In genomic region chr11:61357233-61357893, GRCh38 we compare ENCODE assay signal across 11 cellular contexts. TPM values are rescaled to one million over a fixed set of nuclear protein-coding genes. Genes with fewer than 3 reads are reported as not detected.
DNase-seq lines count a peak whose midpoint lies in the region; ATAC-seq, FAIRE-seq and TF ChIP-seq lines count a peak whose summit lies in the region.
"Had no signal": no experiment of that assay in that cellular context is flagged by ENCODE, and none has a peak within 500 bp of the region (broad histone marks: within the 10 kb centered on the region; RNA-seq: fewer than 3 reads in every experiment).

No MANE protein-coding gene starts in this region.

- H3K27me3 Mint-ChIP-seq in endodermal cell (ENCODE audit: insufficient read depth) = no peaks in the 10 kb centered on the region

- H3K9me3 ChIP-seq in endodermal cell (ENCODE audit: control insufficient read depth, low read length) = no peaks in the 10 kb centered on the region
- H3K9me3 ChIP-seq in gastrocnemius medialis = no peaks in the 10 kb centered on the region
- H3K9me3 ChIP-seq in A673 (ENCODE audit: low read depth, low read length, poor library complexity, severe bottlenecking) = no peaks in the 10 kb centered on the region

- CTCF ChIA-PET in A673 (lab: Charles Lee) = interaction anchor here (0.5 kb wide), 1 partner anchor 745 kb away, joined by 3 read pairs; no protein-coding TSS in a partner anchor

- H3K27me3 ChIP-seq in endodermal cell (ENCODE audit: control insufficient read depth, insufficient read depth, low read length, poor library complexity, severe bottlenecking) (no peaks in the 10 kb centered on the region), gastrocnemius medialis (no peaks in the 10 kb centered on the region), A673 (replicated peaks; ENCODE audit: insufficient read depth, low read depth, low read length, poor library complexity) (no peaks in the 10 kb centered on the region)

- H3K4me1 Mint-ChIP-seq in endodermal cell = peaks cover 3% of the 10 kb centered on the region

- no peak overlapping the region for H3K27ac ChIP-seq in endodermal cell (ENCODE audit: low read depth, low read length)
- H3K27ac ChIP-seq in gastrocnemius medialis = no peak overlapping the region
- no peak overlapping the region for H3K27ac ChIP-seq in A673 (ENCODE audit: low read depth, low read length, poor library complexity, severe bottlenecking)

- in situ Hi-C loops in gastrocnemius medialis (cut with MboI; ENCODE audit: low sequenced_read_pairs in 4 of 4) = no loop called here

- no peak overlapping the region for H3K4me3 ChIP-seq in endodermal cell (ENCODE audit: low read length)
- no peak overlapping the region for H3K4me3 ChIP-seq in gastrocnemius medialis
- no peak overlapping the region for H3K4me3 ChIP-seq in A673 (ENCODE audit: low read depth, low read length, poor library complexity, severe bottlenecking)

- TF ChIP-seq POLR2A in GM12892 (IDR thresholded peaks at IDR 0.05; ENCODE audit: low read depth, low read length) = peak; percentile 17
- no peak for TF ChIP-seq POLR2A in gastrocnemius medialis (IDR thresholded peaks at IDR 0.05)

- POLR2A ChIA-PET in A673 (lab: Charles Lee; ENCODE audit: low non-redundant PET) = interaction anchor here (0.6 kb wide), 1 partner anchor 18 kb away, joined by 8 read pairs; no protein-coding TSS in a partner anchor

- H3K9ac ChIP-seq in endodermal cell (ENCODE audit: extremely low read depth, low read length, poor library complexity, severe bottlenecking) = no peak overlapping the region

- H3K4me1 ChIP-seq in endodermal cell (ENCODE audit: control insufficient read depth, insufficient read depth, low read length) (no peaks in the 10 kb centered on the region), gastrocnemius medialis (peaks cover 15 to 18% of the 10 kb centered on the region in 2 donors), A673 (ENCODE audit: insufficient read depth, low read length, poor library complexity, severe bottlenecking) (peaks cover 7% of the 10 kb centered on the region)

- ATAC-seq in GM21515 (IDR thresholded peaks at IDR 0.05; ENCODE audit: unreplicated experiment) (peak; percentile 35), HG03521 (IDR thresholded peaks at IDR 0.05; ENCODE audit: unreplicated experiment) (peak; percentile 29), gastrocnemius medialis (no peak)

- TF ChIP-seq CTCF in endodermal cell (conservative IDR thresholded peaks at IDR 0.05) (no peak), gastrocnemius medialis (IDR thresholded peaks at IDR 0.05 in 4 of 5, conservative IDR thresholded peaks at IDR 0.05 in 1 of 5) (no peak), A673 (conservative IDR thresholded peaks at IDR 0.05; ENCODE audit: low read depth, low read length) (no peak)

- H3K9me3 Mint-ChIP-seq in endodermal cell = no peaks in the 10 kb centered on the region

- H3K36me3 Mint-ChIP-seq in endodermal cell (ENCODE audit: low read depth) = peaks cover 10% of the 10 kb centered on the region

- whole genome bisulfite sequencing in endodermal cell (ENCODE audit: insufficient coverage in 1 of 2, insufficient read length in 1 of 2), 2 experiments = 91 to 97% methylated on average over 7 to 9 of the region's 9 CpGs

- BruUV-seq in A673 (replicated peaks; lab: Mats Ljungman, UMichigan) = no TSS peak

- no peaks in the 10 kb centered on the region for H3K36me3 ChIP-seq in endodermal cell (ENCODE audit: control insufficient read depth, insufficient read depth, low read length)
- H3K36me3 ChIP-seq in gastrocnemius medialis = peaks cover 0 to 14% of the 10 kb centered on the region in 2 donors
- no peaks in the 10 kb centered on the region for H3K36me3 ChIP-seq in A673 (ENCODE audit: insufficient read depth, low read length, poor library complexity, severe bottlenecking)

- DNase-seq in GM12892 (ENCODE audit: insufficient read length) = no peak
- no peak for DNase-seq in endodermal cell
- DNase-seq in gastrocnemius medialis = no peak
- no peak for DNase-seq in A673 (ENCODE audit: low spot score)
- no peak for DNase-seq in activated CD8-positive, alpha-beta memory T cell treated with anti-CD3 and anti-CD28 coated beads, Interleukin-2, amount 50 U/mL, for 4 hours
- no peak for DNase-seq in effector CD4-positive, alpha-beta T cell
- DNase-seq: cerebellar nuclear complex had no signal

- FAIRE-seq in GM12892 (lab: Jason Lieb, UNC) = peak; percentile 94
- FAIRE-seq: G401.6, islet of Langerhans had no signal

- peak overlapping the region; percentile 32 for H3K27ac Mint-ChIP-seq in endodermal cell

- intact Hi-C loops in gastrocnemius medialis (cut with DNase I; ENCODE audit: low total_unique reads) = no loop called here
- intact Hi-C loops in A673 (cut with micrococcal nuclease; ENCODE audit: unreplicated experiment) = no loop called here

- no peak overlapping the region for H3K4me3 Mint-ChIP-seq in endodermal cell

RNA-seq across cellular contexts. Expression of gene CYB561A3, which starts 4.3 kb away (rescaled TPM):
- 31.1 TPM for polyA plus RNA-seq in GM12892 (2012; ENCODE audit: missing spikeins)
- total RNA-seq in endodermal cell (10 to 100 TPM; 17.3 to 22.8 TPM), gastrocnemius medialis (10 to 100 TPM; 23.7 to 56.6 (median 26.4) TPM), A673 (2021) (42.1 and 54.7 TPM in 2 replicates)
- 9.4 TPM for polyA plus RNA-seq in endodermal cell (2013, experiment 1 of 2)
- 10.8 TPM for polyA plus RNA-seq in endodermal cell (2013, experiment 2 of 2)

RNA-seq across cellular contexts. Expression of gene TMEM138, which starts 4.8 kb away (rescaled TPM):
- polyA plus RNA-seq in GM12892 (2012; ENCODE audit: missing spikeins) = 32.2 TPM
- total RNA-seq in endodermal cell = 10 to 100 TPM; 26.5 to 29.3 TPM
- polyA plus RNA-seq in endodermal cell (2013, experiment 1 of 2) = 48.2 TPM
- 44.3 TPM for polyA plus RNA-seq in endodermal cell (2013, experiment 2 of 2)
- total RNA-seq in gastrocnemius medialis = 10 to 100 TPM in 3 of 4 donors, 1 to 10 TPM in 1; 9.4 to 18.4 (median 13.9) TPM
- total RNA-seq in A673 (2021) = 58.8 and 82.8 TPM in 2 replicates

RNA-seq across cellular contexts. Expression of gene TKFC, which starts 24.3 kb away (rescaled TPM):
- polyA plus RNA-seq in GM12892 (2012; ENCODE audit: missing spikeins) = 42.6 TPM
- total RNA-seq in endodermal cell = 100 to 1,000 TPM in 1 of 2 donors, 10 to 100 TPM in 1; 93.7 to 116 TPM
- 54.4 TPM for polyA plus RNA-seq in endodermal cell (2013, experiment 1 of 2)
- 47.1 TPM for polyA plus RNA-seq in endodermal cell (2013, experiment 2 of 2)
- 10 to 100 TPM in 3 of 4 donors, 1 to 10 TPM in 1; 6.7 to 14.8 (median 11.8) TPM for total RNA-seq in gastrocnemius medialis
- 82.3 and 94.2 TPM in 2 replicates for total RNA-seq in A673 (2021)

RNA-seq across cellular contexts. Expression of gene DDB1, which starts 24.5 kb away (rescaled TPM):
- 126 TPM for polyA plus RNA-seq in GM12892 (2012; ENCODE audit: missing spikeins)
- total RNA-seq in endodermal cell (100 to 1,000 TPM; 244 to 251 TPM), gastrocnemius medialis (100 to 1,000 TPM; 175 to 215 (median 189) TPM), A673 (2021) (305 and 307 TPM in 2 replicates)
- 177 TPM for polyA plus RNA-seq in endodermal cell (2013, experiment 1 of 2)
- polyA plus RNA-seq in endodermal cell (2013, experiment 2 of 2) = 161 TPM

RNA-seq across cellular contexts. Expression of gene TMEM216, which starts 35.0 kb away (rescaled TPM):
- 9.2 TPM for polyA plus RNA-seq in GM12892 (2012; ENCODE audit: missing spikeins)
- total RNA-seq in endodermal cell = 10 to 100 TPM; 22.6 to 26.6 TPM
- polyA plus RNA-seq in endodermal cell (2013, experiment 1 of 2) = 33.1 TPM
- polyA plus RNA-seq in endodermal cell (2013, experiment 2 of 2) = 25.2 TPM
- 1 to 10 TPM; 2.6 to 8.5 (median 5.2) TPM for total RNA-seq in gastrocnemius medialis
- total RNA-seq in A673 (2021) = 11.5 and 11.6 TPM in 2 replicates

Comparison
In these comparisons a context has a peak if more than half of its experiments do, and no peak if none do; other contexts are left out.
1. ATAC-seq: peak in GM21515 (single experiment) and HG03521 (single experiment); none in gastrocnemius medialis (0 of 2).